ENCODE assay signal across 10 cellular contexts in the genomic region with DNA sequence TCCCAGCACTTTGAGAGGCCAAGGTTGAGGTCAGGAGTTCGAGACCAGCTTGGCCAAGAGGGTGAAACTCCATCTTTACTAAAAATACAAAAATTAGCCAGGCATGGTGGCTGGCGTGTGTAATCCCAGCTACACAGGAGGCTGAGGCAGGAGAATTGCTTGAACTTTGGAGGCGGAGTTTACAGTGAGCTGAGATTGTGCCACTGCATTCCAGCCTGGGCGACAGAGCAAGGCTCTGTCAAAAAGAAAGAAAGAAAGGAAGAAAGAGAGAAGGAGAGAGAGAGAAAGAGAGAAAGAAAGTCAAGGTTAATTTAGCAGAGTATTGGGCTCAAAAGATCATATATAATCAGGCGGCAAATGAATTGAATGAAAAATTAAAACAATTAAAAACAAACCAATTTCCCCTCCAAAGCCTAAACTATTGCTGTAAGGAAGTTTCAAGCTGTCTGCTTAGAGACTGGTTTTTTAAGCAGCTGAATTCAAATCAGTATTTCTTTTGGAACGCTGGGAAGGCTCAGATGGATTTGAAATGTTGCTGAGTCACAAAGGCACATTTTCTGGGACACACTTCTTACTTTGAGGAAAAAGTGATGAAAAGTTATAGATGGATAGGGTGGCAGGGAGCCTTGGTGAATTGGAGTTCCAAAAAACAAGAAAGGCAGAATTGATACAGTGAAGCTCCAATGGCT.
DNase-seq lines count a peak whose midpoint lies in the region; ATAC-seq and TF ChIP-seq lines count a peak whose summit lies in the region.
"Had no signal": no experiment of that assay in that cellular context is flagged by ENCODE, and none has a peak within 500 bp of the region (broad histone marks: within the 10 kb centered on the region; RNA-seq: fewer than 3 reads in every experiment).

No MANE protein-coding gene starts in this region.

- peak in 1 of 4 donors; percentile 29 for ATAC-seq in heart left ventricle
- ATAC-seq in left ventricle myocardium superior, result no peak
- ATAC-seq in central memory CD8-positive, alpha-beta T cell (replicated peaks; ENCODE audit: extremely low read depth, poor library complexity, severe bottlenecking), result no peak
- no peak for ATAC-seq in natural killer cell treated with Interleukin-12 subunit alpha and Interleukin-12 subunit beta and Interleukin-15 and Interleukin-18, amount 100 ng/mL, for 72 hours
- peak in 1 of 2 donors; percentile 4 for ATAC-seq in upper lobe of left lung (ENCODE audit: low FRiP score in 2 of 2)

- H3K27ac ChIP-seq in heart left ventricle, result peak overlapping the region in 7 of 12 donors; percentile 22 to 60 (median 43)
- H3K27ac ChIP-seq in upper lobe of left lung, result peak overlapping the region; percentile 19 to 36 (median 26)
- H3K27ac ChIP-seq: BLaER1, pancreas had no signal

- H3K9me3 Mint-ChIP-seq in central memory CD8-positive, alpha-beta T cell, result no peaks in the 10 kb centered on the region
- H3K9me3 Mint-ChIP-seq in natural killer cell treated with Interleukin-12 subunit alpha and Interleukin-12 subunit beta and Interleukin-15 and Interleukin-18, amount 100 ng/mL, for 72 hours, result no peaks in the 10 kb centered on the region

- TF ChIP-seq CTCF in heart left ventricle (IDR thresholded peaks at IDR 0.05) (no peak), upper lobe of left lung (IDR thresholded peaks at IDR 0.05) (no peak)

- H3K27me3 ChIP-seq in heart left ventricle, result no peaks in the 10 kb centered on the region
- no peaks in the 10 kb centered on the region for H3K27me3 ChIP-seq in upper lobe of left lung
- H3K27me3 ChIP-seq: BLaER1, pancreas had no signal

- no peak for TF ChIP-seq EP300 in upper lobe of left lung (IDR thresholded peaks at IDR 0.05)

- H3K4me3 Mint-ChIP-seq in central memory CD8-positive, alpha-beta T cell, result no peak overlapping the region
- H3K4me3 Mint-ChIP-seq in natural killer cell treated with Interleukin-12 subunit alpha and Interleukin-12 subunit beta and Interleukin-15 and Interleukin-18, amount 100 ng/mL, for 72 hours, result peak overlapping the region; percentile 74

- H3K27me3 Mint-ChIP-seq in central memory CD8-positive, alpha-beta T cell, result no peaks in the 10 kb centered on the region
- no peaks in the 10 kb centered on the region for H3K27me3 Mint-ChIP-seq in natural killer cell treated with Interleukin-12 subunit alpha and Interleukin-12 subunit beta and Interleukin-15 and Interleukin-18, amount 100 ng/mL, for 72 hours

- H3K36me3 Mint-ChIP-seq in central memory CD8-positive, alpha-beta T cell (ENCODE audit: insufficient read depth), result peaks cover 4% of the 10 kb centered on the region
- no peaks in the 10 kb centered on the region for H3K36me3 Mint-ChIP-seq in natural killer cell treated with Interleukin-12 subunit alpha and Interleukin-12 subunit beta and Interleukin-15 and Interleukin-18, amount 100 ng/mL, for 72 hours

- intact Hi-C loops in heart left ventricle (cut with DNase I) (loop anchor here in 2 of 10 donors (10.0 kb wide), 1 partner anchor 57 kb away; no protein-coding TSS in a partner anchor), left ventricle myocardium superior (cut with micrococcal nuclease) (no loop called here)

- peak overlapping the region in 1 of 12 donors; percentile 7 for H3K4me3 ChIP-seq in heart left ventricle
- H3K4me3 ChIP-seq in upper lobe of left lung, result no peak overlapping the region
- H3K4me3 ChIP-seq: BLaER1, pancreas had no signal

- DNase-seq in heart left ventricle, result no peak
- no peak for DNase-seq in left ventricle myocardium superior
- no peak for DNase-seq in central memory CD8-positive, alpha-beta T cell (ENCODE audit: low spot score in 2 of 2)
- DNase-seq in natural killer cell treated with Interleukin-12 subunit alpha and Interleukin-12 subunit beta and Interleukin-15 and Interleukin-18, amount 100 ng/mL, for 72 hours (ENCODE audit: low spot score), result no peak
- no peak for DNase-seq in upper lobe of left lung
- DNase-seq in DMS153 (lab: John Stamatoyannopoulos, UW), result no peak
- no peak for DNase-seq in EL
- DNase-seq in RPMI8226, result no peak
- DNase-seq: pancreas had no signal

- no peak for TF ChIP-seq POLR2A in heart left ventricle (IDR thresholded peaks at IDR 0.05)
- TF ChIP-seq POLR2A in upper lobe of left lung (IDR thresholded peaks at IDR 0.05), result no peak

- H3K9me3 ChIP-seq in heart left ventricle, result no peaks in the 10 kb centered on the region
- no peaks in the 10 kb centered on the region for H3K9me3 ChIP-seq in upper lobe of left lung
- H3K9me3 ChIP-seq: BLaER1, pancreas had no signal

- 77 to 88% (median 81%) methylated on average over 6 of the region's 6 CpGs for WGBS in heart left ventricle, 4 donors
- WGBS in upper lobe of left lung, 2 donors, result 64 to 80% methylated on average over 6 of the region's 6 CpGs

- peaks cover 22% of the 10 kb centered on the region for H3K4me1 Mint-ChIP-seq in central memory CD8-positive, alpha-beta T cell
- H3K4me1 Mint-ChIP-seq in natural killer cell treated with Interleukin-12 subunit alpha and Interleukin-12 subunit beta and Interleukin-15 and Interleukin-18, amount 100 ng/mL, for 72 hours (ENCODE audit: low read depth in 2 of 2), result peaks cover 59 to 65% of the 10 kb centered on the region in 2 donors

- H3K4me1 ChIP-seq in heart left ventricle, result peaks cover 0 to 18% (median 0%) of the 10 kb centered on the region in 12 donors
- H3K4me1 ChIP-seq in upper lobe of left lung, result peaks cover 0 to 6% (median 0%) of the 10 kb centered on the region in 4 donors

- H3K36me3 ChIP-seq in heart left ventricle, result no peaks in the 10 kb centered on the region
- H3K36me3 ChIP-seq in upper lobe of left lung, result no peaks in the 10 kb centered on the region
- H3K36me3 ChIP-seq: BLaER1, pancreas had no signal

- H3K27ac Mint-ChIP-seq in central memory CD8-positive, alpha-beta T cell (ENCODE audit: low read depth), result peak overlapping the region; percentile 11
- peak overlapping the region; percentile 66 to 86 for H3K27ac Mint-ChIP-seq in natural killer cell treated with Interleukin-12 subunit alpha and Interleukin-12 subunit beta and Interleukin-15 and Interleukin-18, amount 100 ng/mL, for 72 hours
